Comparison of ENCODE assay signal across 15 cellular contexts in genomic region chr3:160224256-160224655, GRCh38. TPM values are rescaled to one million over a fixed set of nuclear protein-coding genes. Genes with fewer than 3 reads are reported as not detected.
DNase-seq lines count a peak whose midpoint lies in the region; ATAC-seq, FAIRE-seq and TF ChIP-seq lines count a peak whose summit lies in the region.
"Had no signal": no experiment of that assay in that cellular context is flagged by ENCODE, and none has a peak within 500 bp of the region (broad histone marks: within the 10 kb centered on the region; RNA-seq: fewer than 3 reads in every experiment).

No MANE protein-coding gene starts in this region.

- no peak overlapping the region for H3K27ac Mint-ChIP-seq in CD8-positive, alpha-beta T cell
- no peak overlapping the region for H3K27ac Mint-ChIP-seq in central memory CD8-positive, alpha-beta T cell (ENCODE audit: low read depth)
- H3K27ac Mint-ChIP-seq in natural killer cell treated with Interleukin-12 subunit alpha and Interleukin-12 subunit beta and Interleukin-15 and Interleukin-18, amount 100 ng/mL, for 72 hours, result no peak overlapping the region
- no peak overlapping the region for H3K27ac Mint-ChIP-seq in HFFc6

- H3K27me3 Mint-ChIP-seq in CD8-positive, alpha-beta T cell (ENCODE audit: low read depth), result peaks cover 53% of the 10 kb centered on the region
- H3K27me3 Mint-ChIP-seq in central memory CD8-positive, alpha-beta T cell, result peaks cover 63% of the 10 kb centered on the region
- H3K27me3 Mint-ChIP-seq in natural killer cell treated with Interleukin-12 subunit alpha and Interleukin-12 subunit beta and Interleukin-15 and Interleukin-18, amount 100 ng/mL, for 72 hours, result peaks cover 34 to 48% of the 10 kb centered on the region in 2 donors
- no peaks in the 10 kb centered on the region for H3K27me3 Mint-ChIP-seq in HFFc6 (ENCODE audit: insufficient read depth)

- peaks cover 20% of the 10 kb centered on the region for H3K4me1 Mint-ChIP-seq in CD8-positive, alpha-beta T cell (ENCODE audit: low read depth)
- peaks cover 19% of the 10 kb centered on the region for H3K4me1 Mint-ChIP-seq in central memory CD8-positive, alpha-beta T cell
- peaks cover 10 to 18% of the 10 kb centered on the region in 2 donors for H3K4me1 Mint-ChIP-seq in natural killer cell treated with Interleukin-12 subunit alpha and Interleukin-12 subunit beta and Interleukin-15 and Interleukin-18, amount 100 ng/mL, for 72 hours (ENCODE audit: low read depth in 2 of 2)
- peaks cover 6% of the 10 kb centered on the region for H3K4me1 Mint-ChIP-seq in HFFc6 (ENCODE audit: low read depth)

- peaks cover 23% of the 10 kb centered on the region for H3K27me3 ChIP-seq in CD8-positive, alpha-beta T cell (ENCODE audit: insufficient read depth, low read length)

- ATAC-seq in CD8-positive, alpha-beta T cell, result no peak
- ATAC-seq in central memory CD8-positive, alpha-beta T cell (replicated peaks; ENCODE audit: extremely low read depth, poor library complexity, severe bottlenecking), result no peak
- ATAC-seq in natural killer cell treated with Interleukin-12 subunit alpha and Interleukin-12 subunit beta and Interleukin-15 and Interleukin-18, amount 100 ng/mL, for 72 hours, result no peak
- ATAC-seq in HG02623 (IDR thresholded peaks at IDR 0.05; ENCODE audit: unreplicated experiment), result no peak
- ATAC-seq in left colon, result no peak
- ATAC-seq: Right ventricle myocardium inferior had no signal

- peaks cover 20% of the 10 kb centered on the region for H3K4me1 ChIP-seq in CD8-positive, alpha-beta T cell (ENCODE audit: insufficient read depth, low read length)

- no peak for TF ChIP-seq CTCF in CD8-positive, alpha-beta T cell (IDR thresholded peaks at IDR 0.05)
- no peak for TF ChIP-seq CTCF in HFFc6 (IDR thresholded peaks at IDR 0.05)

- intact Hi-C loops in CD8-positive, alpha-beta T cell (cut with DNase I, micrococcal nuclease), result no loop called here
- intact Hi-C loops in left colon (cut with DNase I, micrococcal nuclease), result no loop called here

- no peaks in the 10 kb centered on the region for H3K9me3 ChIP-seq in CD8-positive, alpha-beta T cell (ENCODE audit: low read length)
- H3K9me3 ChIP-seq: upper lobe of left lung had no signal

- H3K9me3 Mint-ChIP-seq in CD8-positive, alpha-beta T cell, result no peaks in the 10 kb centered on the region
- H3K9me3 Mint-ChIP-seq in central memory CD8-positive, alpha-beta T cell, result no peaks in the 10 kb centered on the region
- no peaks in the 10 kb centered on the region for H3K9me3 Mint-ChIP-seq in natural killer cell treated with Interleukin-12 subunit alpha and Interleukin-12 subunit beta and Interleukin-15 and Interleukin-18, amount 100 ng/mL, for 72 hours
- no peaks in the 10 kb centered on the region for H3K9me3 Mint-ChIP-seq in HFFc6

- POLR2A ChIA-PET in CD8-positive, alpha-beta T cell (lab: Charles Lee), result no interaction called here

- no peaks in the 10 kb centered on the region for H3K36me3 ChIP-seq in CD8-positive, alpha-beta T cell (ENCODE audit: insufficient read depth, low read length)
- H3K36me3 ChIP-seq: upper lobe of left lung had no signal

- TF ChIP-seq POLR2A in GM12892 (IDR thresholded peaks at IDR 0.05; ENCODE audit: low read depth, low read length), result no peak

- CTCF ChIA-PET in CD8-positive, alpha-beta T cell (lab: Charles Lee), result no interaction called here

- no peak overlapping the region for H3K4me3 ChIP-seq in CD8-positive, alpha-beta T cell (ENCODE audit: low read depth, low read length)

- H3K4me3 Mint-ChIP-seq in CD8-positive, alpha-beta T cell, result peak overlapping the region; percentile 78
- peak overlapping the region; percentile 77 for H3K4me3 Mint-ChIP-seq in central memory CD8-positive, alpha-beta T cell
- H3K4me3 Mint-ChIP-seq in natural killer cell treated with Interleukin-12 subunit alpha and Interleukin-12 subunit beta and Interleukin-15 and Interleukin-18, amount 100 ng/mL, for 72 hours, result peak overlapping the region; percentile 77
- H3K4me3 Mint-ChIP-seq in HFFc6, result no peak overlapping the region

- H3K36me3 Mint-ChIP-seq in CD8-positive, alpha-beta T cell, result no peaks in the 10 kb centered on the region
- peaks cover 6% of the 10 kb centered on the region for H3K36me3 Mint-ChIP-seq in central memory CD8-positive, alpha-beta T cell (ENCODE audit: insufficient read depth)
- H3K36me3 Mint-ChIP-seq in natural killer cell treated with Interleukin-12 subunit alpha and Interleukin-12 subunit beta and Interleukin-15 and Interleukin-18, amount 100 ng/mL, for 72 hours, result no peaks in the 10 kb centered on the region
- no peaks in the 10 kb centered on the region for H3K36me3 Mint-ChIP-seq in HFFc6 (ENCODE audit: low read depth)

- H3K27ac ChIP-seq in CD8-positive, alpha-beta T cell (ENCODE audit: low read depth, low read length), result no peak overlapping the region
- H3K27ac ChIP-seq: upper lobe of left lung had no signal

- peak; percentile 86 for FAIRE-seq in GM12892 (lab: Jason Lieb, UNC)

- DNase-seq in CD8-positive, alpha-beta T cell, result no peak
- no peak for DNase-seq in GM12892 (ENCODE audit: insufficient read length)
- DNase-seq in central memory CD8-positive, alpha-beta T cell (ENCODE audit: low spot score in 2 of 2), result no peak
- no peak for DNase-seq in natural killer cell treated with Interleukin-12 subunit alpha and Interleukin-12 subunit beta and Interleukin-15 and Interleukin-18, amount 100 ng/mL, for 72 hours (ENCODE audit: low spot score)
- no peak for DNase-seq in left colon
- no peak for DNase-seq in nucleus accumbens (lab: John Stamatoyannopoulos, UW)
- DNase-seq in HFFc6, result no peak
- DNase-seq: activated effector memory CD4-positive, alpha-beta T cell treated with Interleukin-2 at 50 U/mL for 16 hours; erythroblast; midbrain; MV-4-11; NCI-H510A treated with DMSO at 0.1 percent for 48 hours; upper lobe of left lung had no signal

RNA-seq across cellular contexts. Expression of gene C3orf80, which starts 1.0 kb away (rescaled TPM):
- total RNA-seq in CD8-positive, alpha-beta T cell, result not detected
- not detected for polyA plus RNA-seq in GM12892 (2012; ENCODE audit: missing spikeins)
- total RNA-seq in natural killer cell treated with Interleukin-12 subunit alpha and Interleukin-12 subunit beta and Interleukin-15 and Interleukin-18, amount 100 ng/mL, for 72 hours, result not detected
- 1 to 10 TPM in 1 of 2 donors, under 1 TPM in 1; 0.31 to 1.9 TPM for total RNA-seq in left colon
- under 1 TPM; 0.26 to 0.95 (median 0.47) TPM for total RNA-seq in HFFc6 (2021; fragmentation: NEBNext Ultra II Directional; extraction: Animal tissue kit (Norgen Biotek cat#: 25700))
